9 cellular contexts compared by ENCODE assay signal in the genomic region with DNA sequence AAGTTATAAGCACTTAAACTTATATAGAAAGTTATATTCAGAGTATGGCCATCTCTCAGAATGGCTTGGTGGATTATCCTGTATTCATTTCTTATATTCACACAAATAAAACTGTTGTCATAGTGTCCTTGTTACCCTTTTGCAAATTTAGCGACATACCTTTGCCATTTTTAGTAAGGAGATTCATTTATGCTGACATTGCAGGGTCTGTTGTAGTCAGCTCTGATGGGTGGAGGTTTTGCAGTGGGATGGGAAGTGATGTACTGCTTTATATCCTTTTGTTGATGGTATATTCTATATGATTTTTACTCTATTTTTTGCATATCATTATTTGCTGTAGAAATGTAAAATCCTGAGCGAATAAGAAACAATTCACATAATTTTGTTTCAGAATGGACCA. TPM values are rescaled to one million over a fixed set of nuclear protein-coding genes. Genes with fewer than 3 reads are reported as not detected.
"Had no signal": no experiment of that assay in that cellular context is flagged by ENCODE, and none has a peak within 500 bp of the region (broad histone marks: within the 10 kb centered on the region; RNA-seq: fewer than 3 reads in every experiment).

No MANE protein-coding gene starts in this region.

- H3K9me3 ChIP-seq: HAP-1 had no signal

- H3K9ac ChIP-seq: GM23248, KMS-11 had no signal

- H2AFZ ChIP-seq: GM23248 had no signal

- DNase-seq: GM23248, GOT3, H7, HFFc6, KBM-7 had no signal

- FAIRE-seq: HTR-8/SVneo had no signal

- H3K4me2 ChIP-seq: KMS-11 had no signal

- H3K36me3 ChIP-seq: HAP-1 had no signal

- ATAC-seq: HCT116 had no signal

- H3K4me3 ChIP-seq: GM23248, HAP-1 had no signal

- H3K27ac ChIP-seq: GM23248, KMS-11 had no signal

RNA-seq across cellular contexts. Expression of a gene that starts 35.9 kb away (rescaled TPM):
- total RNA-seq: GM23248, HFFc6 had no signal
- polyA plus RNA-seq: GM23248 had no signal
